10 cellular contexts compared by ENCODE assay signal in genomic region chr11:78397398-78397797, GRCh38. TPM values are rescaled to one million over a fixed set of nuclear protein-coding genes. Genes with fewer than 3 reads are reported as not detected.
A peak's percentile ranks its signal among the peaks of the same experiment; 100 is the strongest.
DNase-seq lines count a peak whose midpoint lies in the region; ATAC-seq and TF ChIP-seq lines count a peak whose summit lies in the region.
"Had no signal": no experiment of that assay in that cellular context is flagged by ENCODE, and none has a peak within 500 bp of the region (broad histone marks: within the 10 kb centered on the region; RNA-seq: fewer than 3 reads in every experiment).

No MANE protein-coding gene starts in this region.

- DNase-seq in CD8-positive, alpha-beta T cell = no peak
- DNase-seq in activated CD8-positive, alpha-beta T cell treated with anti-CD3 and anti-CD28 coated beads, Interleukin-2, amount 10 ng/mL, durations not matched to agents 7 days and 5 days = peak; percentile 49
- no peak for DNase-seq in stimulated activated naive CD4-positive, alpha-beta T cell (lab: John Stamatoyannopoulos, UW)
- DNase-seq in posterior cingulate gyrus (no peak), epidermal melanocyte (ENCODE audit: insufficient read length, low spot score) (no peak)
- DNase-seq: NCI-H146 had no signal

- no peak for TF ChIP-seq CTCF in CD8-positive, alpha-beta T cell (IDR thresholded peaks at IDR 0.05)

- ATAC-seq in CD8-positive, alpha-beta T cell = peak; percentile 40
- ATAC-seq in GM19324 (IDR thresholded peaks at IDR 0.05; ENCODE audit: low FRiP score, unreplicated experiment) (peak; percentile 66), HG03354 (IDR thresholded peaks at IDR 0.05; ENCODE audit: poor library complexity, severe bottlenecking, unreplicated experiment) (peak; percentile 90), GM19455 (IDR thresholded peaks at IDR 0.05; ENCODE audit: unreplicated experiment) (no peak)
- peak; percentile 77 for ATAC-seq in activated CD8-positive, alpha-beta T cell treated with anti-CD3 and anti-CD28 coated beads, Interleukin-2, amount 10 ng/mL, durations not matched to agents 7 days and 5 days
- ATAC-seq: GM23338 had no signal

- H3K36me3 Mint-ChIP-seq in CD8-positive, alpha-beta T cell = no peaks in the 10 kb centered on the region
- H3K36me3 Mint-ChIP-seq in activated CD8-positive, alpha-beta T cell treated with anti-CD3 and anti-CD28 coated beads, Interleukin-2, amount 10 ng/mL, durations not matched to agents 7 days and 5 days (ENCODE audit: low read depth) = no peaks in the 10 kb centered on the region

- no peak overlapping the region for H3K27ac Mint-ChIP-seq in CD8-positive, alpha-beta T cell
- peak overlapping the region; percentile 0 for H3K27ac Mint-ChIP-seq in activated CD8-positive, alpha-beta T cell treated with anti-CD3 and anti-CD28 coated beads, Interleukin-2, amount 10 ng/mL, durations not matched to agents 7 days and 5 days
- H3K27ac Mint-ChIP-seq: GM23338 had no signal

- no peak overlapping the region for H3K4me3 Mint-ChIP-seq in CD8-positive, alpha-beta T cell
- no peak overlapping the region for H3K4me3 Mint-ChIP-seq in activated CD8-positive, alpha-beta T cell treated with anti-CD3 and anti-CD28 coated beads, Interleukin-2, amount 10 ng/mL, durations not matched to agents 7 days and 5 days
- H3K4me3 Mint-ChIP-seq: GM23338 had no signal

- H3K4me1 ChIP-seq in CD8-positive, alpha-beta T cell (ENCODE audit: insufficient read depth, low read length) = no peaks in the 10 kb centered on the region

- H3K9me3 Mint-ChIP-seq in CD8-positive, alpha-beta T cell = no peaks in the 10 kb centered on the region
- H3K9me3 Mint-ChIP-seq in activated CD8-positive, alpha-beta T cell treated with anti-CD3 and anti-CD28 coated beads, Interleukin-2, amount 10 ng/mL, durations not matched to agents 7 days and 5 days (ENCODE audit: insufficient read depth) = no peaks in the 10 kb centered on the region
- H3K9me3 Mint-ChIP-seq: GM23338 had no signal

- POLR2A ChIA-PET in CD8-positive, alpha-beta T cell (lab: Charles Lee) = no interaction called here
- POLR2A ChIA-PET in activated CD8-positive, alpha-beta T cell treated with anti-CD3 and anti-CD28 coated beads, Interleukin-2, amount 10 ng/mL, durations not matched to agents 7 days and 5 days (lab: Charles Lee) = interaction anchor here (1.5 kb wide), 2 partner anchors 9 to 21 kb away, joined by 4 to 5 read pairs; no protein-coding TSS in a partner anchor

- H3K36me3 ChIP-seq in CD8-positive, alpha-beta T cell (ENCODE audit: insufficient read depth, low read length) = no peaks in the 10 kb centered on the region

- no peaks in the 10 kb centered on the region for H3K27me3 ChIP-seq in CD8-positive, alpha-beta T cell (ENCODE audit: insufficient read depth, low read length)

- H3K4me3 ChIP-seq in CD8-positive, alpha-beta T cell (ENCODE audit: low read depth, low read length) = no peak overlapping the region
- H3K4me3 ChIP-seq: GM23338 had no signal

- no peak overlapping the region for H3K27ac ChIP-seq in CD8-positive, alpha-beta T cell (ENCODE audit: low read depth, low read length)

- CTCF ChIA-PET in CD8-positive, alpha-beta T cell (lab: Charles Lee) = no interaction called here
- CTCF ChIA-PET in activated CD8-positive, alpha-beta T cell treated with anti-CD3 and anti-CD28 coated beads, Interleukin-2, amount 10 ng/mL, durations not matched to agents 7 days and 5 days (lab: Charles Lee) = interaction anchor here (0.5 to 1.7 kb wide), 9 partner anchors 18 to 256 kb away, joined by 3 to 7 read pairs (median 4); no protein-coding TSS in a partner anchor

- intact Hi-C loops in CD8-positive, alpha-beta T cell (cut with DNase I, micrococcal nuclease) = no loop called here
- intact Hi-C loops in posterior cingulate gyrus (cut with DNase I) = no loop called here

- H3K9me3 ChIP-seq in CD8-positive, alpha-beta T cell (ENCODE audit: low read length) = no peaks in the 10 kb centered on the region

- no peaks in the 10 kb centered on the region for H3K27me3 Mint-ChIP-seq in CD8-positive, alpha-beta T cell (ENCODE audit: low read depth)
- H3K27me3 Mint-ChIP-seq in activated CD8-positive, alpha-beta T cell treated with anti-CD3 and anti-CD28 coated beads, Interleukin-2, amount 10 ng/mL, durations not matched to agents 7 days and 5 days (ENCODE audit: low read depth) = no peaks in the 10 kb centered on the region

- H3K4me1 Mint-ChIP-seq in CD8-positive, alpha-beta T cell (ENCODE audit: low read depth) = peaks cover 4% of the 10 kb centered on the region
- peaks cover 26% of the 10 kb centered on the region for H3K4me1 Mint-ChIP-seq in activated CD8-positive, alpha-beta T cell treated with anti-CD3 and anti-CD28 coated beads, Interleukin-2, amount 10 ng/mL, durations not matched to agents 7 days and 5 days (ENCODE audit: low read depth)

RNA-seq across cellular contexts. Expression of gene GAB2, which starts 20.2 kb away (rescaled TPM):
- 1 to 10 TPM; 7.9 to 9.0 TPM for total RNA-seq in CD8-positive, alpha-beta T cell
- 1 to 10 TPM; 7.6 to 9.8 TPM for total RNA-seq in activated CD8-positive, alpha-beta T cell treated with anti-CD3 and anti-CD28 coated beads, Interleukin-2, amount 10 ng/mL, durations not matched to agents 7 days and 5 days
